1 cellular context compared by ENCODE assay signal in the genomic region with DNA sequence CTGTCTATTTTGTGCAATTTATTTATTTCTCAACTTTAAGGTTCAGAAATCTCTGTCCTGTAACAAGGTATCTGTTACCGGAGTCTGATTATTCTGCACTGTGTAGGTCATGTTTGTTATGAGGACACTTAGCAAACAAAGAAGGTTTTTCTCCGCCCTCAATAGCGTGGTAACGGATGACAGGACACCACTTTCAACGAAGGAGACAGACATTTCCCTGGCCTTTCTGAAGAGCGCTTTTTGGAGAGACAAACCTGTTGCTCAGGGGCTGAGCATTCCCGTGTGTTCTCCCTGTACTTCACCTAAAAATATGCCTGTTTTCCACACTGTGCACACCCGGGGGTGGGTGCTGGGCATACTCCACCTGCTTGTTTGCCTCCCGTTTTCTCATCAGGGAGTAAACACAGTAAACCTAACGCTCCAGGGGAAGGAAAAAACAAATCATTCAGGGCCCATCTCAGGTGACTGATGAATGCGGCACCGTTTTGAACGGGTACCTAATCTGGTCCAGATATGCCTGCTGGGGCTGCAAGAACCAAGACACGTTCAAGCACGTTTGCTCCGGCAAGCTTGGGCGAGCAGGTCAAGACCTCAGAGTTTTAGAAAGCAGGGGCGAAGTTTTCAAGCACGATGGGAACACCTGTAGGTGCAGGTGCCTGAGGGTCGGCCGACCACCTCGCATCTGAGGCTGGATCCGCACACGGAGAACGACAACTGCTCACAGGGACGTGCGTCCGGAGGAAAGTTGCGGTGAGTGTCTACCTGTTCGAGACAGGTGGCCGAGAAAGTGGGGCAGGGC.
TF ChIP-seq lines count a peak whose summit lies in the region.

No MANE protein-coding gene starts in this region.

TF ChIP-seq in HepG2, 621 proteins besides CTCF, POLR2A, EP300 and RAD21 (continued from another document):
- TF ChIP-seq, protein P1, sequence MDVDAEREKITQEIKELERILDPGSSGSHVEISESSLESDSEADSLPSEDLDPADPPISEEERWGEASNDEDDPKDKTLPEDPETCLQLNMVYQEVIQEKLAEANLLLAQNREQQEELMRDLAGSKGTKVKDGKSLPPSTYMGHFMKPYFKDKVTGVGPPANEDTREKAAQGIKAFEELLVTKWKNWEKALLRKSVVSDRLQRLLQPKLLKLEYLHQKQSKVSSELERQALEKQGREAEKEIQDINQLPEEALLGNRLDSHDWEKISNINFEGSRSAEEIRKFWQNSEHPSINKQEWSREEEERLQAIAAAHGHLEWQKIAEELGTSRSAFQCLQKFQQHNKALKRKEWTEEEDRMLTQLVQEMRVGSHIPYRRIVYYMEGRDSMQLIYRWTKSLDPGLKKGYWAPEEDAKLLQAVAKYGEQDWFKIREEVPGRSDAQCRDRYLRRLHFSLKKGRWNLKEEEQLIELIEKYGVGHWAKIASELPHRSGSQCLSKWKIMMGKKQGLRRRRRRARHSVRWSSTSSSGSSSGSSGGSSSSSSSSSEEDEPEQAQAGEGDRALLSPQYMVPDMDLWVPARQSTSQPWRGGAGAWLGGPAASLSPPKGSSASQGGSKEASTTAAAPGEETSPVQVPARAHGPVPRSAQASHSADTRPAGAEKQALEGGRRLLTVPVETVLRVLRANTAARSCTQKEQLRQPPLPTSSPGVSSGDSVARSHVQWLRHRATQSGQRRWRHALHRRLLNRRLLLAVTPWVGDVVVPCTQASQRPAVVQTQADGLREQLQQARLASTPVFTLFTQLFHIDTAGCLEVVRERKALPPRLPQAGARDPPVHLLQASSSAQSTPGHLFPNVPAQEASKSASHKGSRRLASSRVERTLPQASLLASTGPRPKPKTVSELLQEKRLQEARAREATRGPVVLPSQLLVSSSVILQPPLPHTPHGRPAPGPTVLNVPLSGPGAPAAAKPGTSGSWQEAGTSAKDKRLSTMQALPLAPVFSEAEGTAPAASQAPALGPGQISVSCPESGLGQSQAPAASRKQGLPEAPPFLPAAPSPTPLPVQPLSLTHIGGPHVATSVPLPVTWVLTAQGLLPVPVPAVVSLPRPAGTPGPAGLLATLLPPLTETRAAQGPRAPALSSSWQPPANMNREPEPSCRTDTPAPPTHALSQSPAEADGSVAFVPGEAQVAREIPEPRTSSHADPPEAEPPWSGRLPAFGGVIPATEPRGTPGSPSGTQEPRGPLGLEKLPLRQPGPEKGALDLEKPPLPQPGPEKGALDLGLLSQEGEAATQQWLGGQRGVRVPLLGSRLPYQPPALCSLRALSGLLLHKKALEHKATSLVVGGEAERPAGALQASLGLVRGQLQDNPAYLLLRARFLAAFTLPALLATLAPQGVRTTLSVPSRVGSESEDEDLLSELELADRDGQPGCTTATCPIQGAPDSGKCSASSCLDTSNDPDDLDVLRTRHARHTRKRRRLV (CRISPR knock-in tag; IDR thresholded peaks at IDR 0.05): no peak
- TF ChIP-seq ZKSCAN1 (IDR thresholded peaks at IDR 0.05; ENCODE audit: low read length) (no peak), EZH2 (conservative IDR thresholded peaks at IDR 0.05; ENCODE audit: low read depth, low read length) (peak; percentile 67; the same call in 1 of the 2 replicates), JUND (CRISPR knock-in tag; IDR thresholded peaks at IDR 0.05) (no peak), PAF1 (CRISPR knock-in tag; IDR thresholded peaks at IDR 0.05) (no peak), BCL6 (CRISPR knock-in tag; IDR thresholded peaks at IDR 0.05) (0 out of 2 replicates have a peak, but pooled peaks have one; percentile 20), XRCC5 (optimal IDR thresholded peaks at IDR 0.05; ENCODE audit: low read length) (no peak), TBP (CRISPR knock-in tag; IDR thresholded peaks at IDR 0.05) (no peak), ZNF225 (CRISPR knock-in tag; IDR thresholded peaks at IDR 0.05) (no peak), ZNF546 (CRISPR knock-in tag; conservative IDR thresholded peaks at IDR 0.05) (no peak), RFX5 (IDR thresholded peaks at IDR 0.05; ENCODE audit: low read depth, low read length) (peak; percentile 78), ZC3H4 (CRISPR knock-in tag; IDR thresholded peaks at IDR 0.05; ENCODE audit: borderline replicate concordance) (no peak), TCF12 (IDR thresholded peaks at IDR 0.05) (no peak), TCF12 (CRISPR knock-in tag; IDR thresholded peaks at IDR 0.05) (no peak), HMG20A (CRISPR knock-in tag; IDR thresholded peaks at IDR 0.05; ENCODE audit: borderline replicate concordance) (no peak), GATAD2A (CRISPR knock-in tag; IDR thresholded peaks at IDR 0.05) (no peak)
- TF ChIP-seq, protein P2, sequence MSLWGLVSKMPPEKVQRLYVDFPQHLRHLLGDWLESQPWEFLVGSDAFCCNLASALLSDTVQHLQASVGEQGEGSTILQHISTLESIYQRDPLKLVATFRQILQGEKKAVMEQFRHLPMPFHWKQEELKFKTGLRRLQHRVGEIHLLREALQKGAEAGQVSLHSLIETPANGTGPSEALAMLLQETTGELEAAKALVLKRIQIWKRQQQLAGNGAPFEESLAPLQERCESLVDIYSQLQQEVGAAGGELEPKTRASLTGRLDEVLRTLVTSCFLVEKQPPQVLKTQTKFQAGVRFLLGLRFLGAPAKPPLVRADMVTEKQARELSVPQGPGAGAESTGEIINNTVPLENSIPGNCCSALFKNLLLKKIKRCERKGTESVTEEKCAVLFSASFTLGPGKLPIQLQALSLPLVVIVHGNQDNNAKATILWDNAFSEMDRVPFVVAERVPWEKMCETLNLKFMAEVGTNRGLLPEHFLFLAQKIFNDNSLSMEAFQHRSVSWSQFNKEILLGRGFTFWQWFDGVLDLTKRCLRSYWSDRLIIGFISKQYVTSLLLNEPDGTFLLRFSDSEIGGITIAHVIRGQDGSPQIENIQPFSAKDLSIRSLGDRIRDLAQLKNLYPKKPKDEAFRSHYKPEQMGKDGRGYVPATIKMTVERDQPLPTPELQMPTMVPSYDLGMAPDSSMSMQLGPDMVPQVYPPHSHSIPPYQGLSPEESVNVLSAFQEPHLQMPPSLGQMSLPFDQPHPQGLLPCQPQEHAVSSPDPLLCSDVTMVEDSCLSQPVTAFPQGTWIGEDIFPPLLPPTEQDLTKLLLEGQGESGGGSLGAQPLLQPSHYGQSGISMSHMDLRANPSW (CRISPR knock-in tag; IDR thresholded peaks at IDR 0.05; ENCODE audit: borderline replicate concordance): no peak
- TF ChIP-seq, protein P3, sequence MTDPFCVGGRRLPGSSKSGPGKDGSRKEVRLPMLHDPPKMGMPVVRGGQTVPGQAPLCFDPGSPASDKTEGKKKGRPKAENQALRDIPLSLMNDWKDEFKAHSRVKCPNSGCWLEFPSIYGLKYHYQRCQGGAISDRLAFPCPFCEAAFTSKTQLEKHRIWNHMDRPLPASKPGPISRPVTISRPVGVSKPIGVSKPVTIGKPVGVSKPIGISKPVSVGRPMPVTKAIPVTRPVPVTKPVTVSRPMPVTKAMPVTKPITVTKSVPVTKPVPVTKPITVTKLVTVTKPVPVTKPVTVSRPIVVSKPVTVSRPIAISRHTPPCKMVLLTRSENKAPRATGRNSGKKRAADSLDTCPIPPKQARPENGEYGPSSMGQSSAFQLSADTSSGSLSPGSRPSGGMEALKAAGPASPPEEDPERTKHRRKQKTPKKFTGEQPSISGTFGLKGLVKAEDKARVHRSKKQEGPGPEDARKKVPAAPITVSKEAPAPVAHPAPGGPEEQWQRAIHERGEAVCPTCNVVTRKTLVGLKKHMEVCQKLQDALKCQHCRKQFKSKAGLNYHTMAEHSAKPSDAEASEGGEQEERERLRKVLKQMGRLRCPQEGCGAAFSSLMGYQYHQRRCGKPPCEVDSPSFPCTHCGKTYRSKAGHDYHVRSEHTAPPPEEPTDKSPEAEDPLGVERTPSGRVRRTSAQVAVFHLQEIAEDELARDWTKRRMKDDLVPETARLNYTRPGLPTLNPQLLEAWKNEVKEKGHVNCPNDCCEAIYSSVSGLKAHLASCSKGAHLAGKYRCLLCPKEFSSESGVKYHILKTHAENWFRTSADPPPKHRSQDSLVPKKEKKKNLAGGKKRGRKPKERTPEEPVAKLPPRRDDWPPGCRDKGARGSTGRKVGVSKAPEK (CRISPR knock-in tag; IDR thresholded peaks at IDR 0.05; ENCODE audit: borderline replicate concordance): no peak
TF ChIP-seq in HepG2: peak in this region for 3.
